ENCODE assay signal across 27 cellular contexts in the genomic region with DNA sequence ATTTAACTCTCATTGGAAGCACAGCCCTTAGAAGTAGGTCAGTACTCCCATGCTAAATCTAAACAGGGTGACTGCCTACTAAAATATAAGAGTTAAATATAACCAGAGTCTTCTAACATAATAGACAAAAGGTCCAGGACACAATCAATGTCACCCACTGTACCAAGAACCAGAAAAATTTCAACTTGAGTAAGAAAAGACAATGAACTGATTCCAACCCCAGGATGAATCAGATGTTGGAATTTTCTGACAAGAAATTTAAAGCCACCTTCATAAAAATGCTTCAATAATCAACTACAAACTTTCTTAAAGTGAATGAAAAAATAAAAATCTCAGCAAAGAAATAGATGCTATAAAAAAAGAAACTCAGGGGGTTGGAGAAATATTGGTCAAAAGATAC.
"Had no signal": no experiment of that assay in that cellular context is flagged by ENCODE, and none has a peak within 500 bp of the region (broad histone marks: within the 10 kb centered on the region; RNA-seq: fewer than 3 reads in every experiment).

No MANE protein-coding gene starts in this region.

- H3K79me2 ChIP-seq: parathyroid adenoma had no signal

- H3K4me1 ChIP-seq: neural progenitor cell, parathyroid adenoma, testis, thyroid gland had no signal

- H2AFZ ChIP-seq: neural progenitor cell, parathyroid adenoma had no signal

- H3K4me2 ChIP-seq: neural progenitor cell had no signal

- H3K9ac ChIP-seq: neural progenitor cell, parathyroid adenoma had no signal

- H3K9me3 ChIP-seq: left ventricle myocardium inferior, neutrophil, psoas muscle, right atrium auricular region, right lobe of liver, stomach, testis, thyroid gland, uterus had no signal

- DNase-seq: hypothalamus; immature natural killer cell; kidney; left ventricle myocardium inferior; mesendoderm; naive B cell; natural killer cell; nephron progenitor cell; occipital lobe; psoas muscle; right lobe of liver; stimulated activated CD4-positive, alpha-beta T cell treated with anti-CD3 and anti-CD28 coated beads, Interleukin-12 subunit alpha, Interleukin-12 subunit beta, amount 100 ng/mL, for 4 hours; stimulated activated CD4-positive, alpha-beta T cell treated with anti-CD3 and anti-CD28 coated beads, Interleukin-15, amount 100 ng/mL, for 24 hours; stimulated activated CD4-positive, alpha-beta T cell treated with anti-CD3 and anti-CD28 coated beads, Interleukin-2, amount 100 ng/mL, for 24 hours; stimulated activated CD4-positive, alpha-beta T cell treated with anti-CD3 and anti-CD28 coated beads, Interleukin-4, amount 100 ng/mL, for 1 hour; stimulated activated naive B cell treated with anti-CD40 and anti-IgM and Interleukin-4, amounts not matched to agents 10 μg/mL and 1 μg/mL and 100 μg/mL, for 72 hours; stimulated activated naive CD8-positive, alpha-beta T cell treated with anti-CD3 and anti-CD28 coated beads, Interleukin-15, Interleukin-2, amounts not matched to agents 100 U/mL and 50 U/mL, for 24 hours; stomach; testis; thyroid gland; uterus had no signal

- ATAC-seq: natural killer cell; psoas muscle; right lobe of liver; stimulated activated naive B cell treated with anti-CD40 and anti-IgM and Interleukin-4, amounts not matched to agents 10 μg/mL and 1 μg/mL and 100 μg/mL, for 72 hours; stimulated activated naive CD8-positive, alpha-beta T cell treated with anti-CD3 and anti-CD28 coated beads, Interleukin-15, Interleukin-2, amounts not matched to agents 100 U/mL and 50 U/mL, for 24 hours had no signal

- H3K4me3 ChIP-seq: left ventricle myocardium inferior, lung, neural progenitor cell, psoas muscle, right atrium auricular region, right lobe of liver, skin epidermis, stomach, testis, thyroid gland, uterus had no signal

- H3K36me3 ChIP-seq: left ventricle myocardium inferior, neural progenitor cell, neutrophil, right atrium auricular region, right lobe of liver, stomach, thyroid gland, uterus had no signal

- H3K27me3 ChIP-seq: neural progenitor cell, right atrium auricular region, right lobe of liver, stomach, testis, thyroid gland, uterus had no signal

- H3K27ac ChIP-seq: left ventricle myocardium inferior, neural progenitor cell, neutrophil, parathyroid adenoma, psoas muscle, right atrium auricular region, right lobe of liver, skin epidermis, stomach, testis, thyroid gland, uterus had no signal
